Comparison of ENCODE assay signal across 22 cellular contexts in genomic region chr7:102317231-102318059, GRCh38. TPM values are rescaled to one million over a fixed set of nuclear protein-coding genes. Genes with fewer than 3 reads are reported as not detected.
DNase-seq lines count a peak whose midpoint lies in the region; ATAC-seq and TF ChIP-seq lines count a peak whose summit lies in the region.
"Had no signal": no experiment of that assay in that cellular context is flagged by ENCODE, and none has a peak within 500 bp of the region (broad histone marks: within the 10 kb centered on the region; RNA-seq: fewer than 3 reads in every experiment).

No MANE protein-coding gene starts in this region.

- no peaks in the 10 kb centered on the region for H3K27me3 ChIP-seq in DOHH2 (ENCODE audit: control insufficient read depth, low read length)
- no peaks in the 10 kb centered on the region for H3K27me3 ChIP-seq in GM23338 (ENCODE audit: insufficient read depth)
- H3K27me3 ChIP-seq: hepatocyte, right atrium auricular region had no signal

- peaks cover 38% of the 10 kb centered on the region for H3K79me2 ChIP-seq in DOHH2 (ENCODE audit: control insufficient read depth, low read length)
- no peaks in the 10 kb centered on the region for H3K79me2 ChIP-seq in GM23338 (replicated peaks; ENCODE audit: insufficient read depth)
- H3K79me2 ChIP-seq: hepatocyte had no signal

- peak; percentile 75 for TF ChIP-seq CTCF in DOHH2 (IDR thresholded peaks at IDR 0.05; ENCODE audit: low read depth, low read length, poor library complexity, severe bottlenecking)
- TF ChIP-seq CTCF in GM23338 (conservative IDR thresholded peaks at IDR 0.05; ENCODE audit: low read depth in 2 of 2): peak; percentile 15 to 51; a peak in 2 of 4 replicates
- TF ChIP-seq CTCF in RWPE1 (conservative IDR thresholded peaks at IDR 0.05; ENCODE audit: low read depth): no peak

- H3K27ac Mint-ChIP-seq in GM23338: no peak overlapping the region; the same call in 1 of the 2 replicates
- peak overlapping the region; percentile 25 for H3K27ac Mint-ChIP-seq in memory B cell
- H3K27ac Mint-ChIP-seq: activated CD4-positive, alpha-beta T cell treated with anti-CD3 and anti-CD28 coated beads, Interleukin-2, amount 10 ng/mL, durations not matched to agents 24 days and 14 days; activated naive CD4-positive, alpha-beta T cell treated with anti-CD3 and anti-CD28 coated beads, Interleukin-2, amount 50 U/mL, for 24 hours had no signal

- no peak overlapping the region for H3K4me3 ChIP-seq in DOHH2 (ENCODE audit: low read length)
- H3K4me3 ChIP-seq in GM23338: no peak overlapping the region
- H3K4me3 ChIP-seq: hepatocyte, right atrium auricular region had no signal

- H3K9me3 Mint-ChIP-seq in GM23338: no peaks in the 10 kb centered on the region
- no peaks in the 10 kb centered on the region for H3K9me3 Mint-ChIP-seq in memory B cell
- H3K9me3 Mint-ChIP-seq: activated CD4-positive, alpha-beta T cell treated with anti-CD3 and anti-CD28 coated beads, Interleukin-2, amount 10 ng/mL, durations not matched to agents 24 days and 14 days; activated naive CD4-positive, alpha-beta T cell treated with anti-CD3 and anti-CD28 coated beads, Interleukin-2, amount 50 U/mL, for 24 hours had no signal

- peaks cover 89% of the 10 kb centered on the region for H3K36me3 ChIP-seq in DOHH2 (ENCODE audit: control insufficient read depth, low read length)
- H3K36me3 ChIP-seq in GM23338 (ENCODE audit: insufficient read depth): no peaks in the 10 kb centered on the region
- H3K36me3 ChIP-seq: right atrium auricular region had no signal

- CTCF ChIA-PET in RWPE1 (lab: Yijun Ruan, JAX): interaction anchor here (0.5 to 1.0 kb wide), 3 partner anchors 13 to 412 kb away, joined by 3 to 4 read pairs (median 3); no protein-coding TSS in a partner anchor

- DNase-seq in GM23338 (ENCODE audit: low spot score) (peak; percentile 43), RWPE1 (ENCODE audit: low spot score) (no peak), memory B cell (ENCODE audit: low spot score in 2 of 2) (no peak), RKO (ENCODE audit: low spot score) (no peak), dermis blood vessel endothelial cell (no peak), DMS53 (lab: John Stamatoyannopoulos, UW) (no peak)
- DNase-seq: activated CD4-positive, alpha-beta T cell treated with anti-CD3 and anti-CD28 coated beads, Interleukin-2, amount 10 ng/mL, durations not matched to agents 24 days and 14 days; activated T-cell treated with anti-CD3 and anti-CD28 coated beads for 4 hours; Calu3; effector CD8-positive, alpha-beta T cell; kidney glomerular epithelial cell; NCI-H1694; NCI-H345 had no signal

- peak overlapping the region; percentile 13; the same call in 1 of the 2 replicates for H3K4me2 ChIP-seq in DOHH2 (ENCODE audit: low read length)
- H3K4me2 ChIP-seq in GM23338: no peak overlapping the region
- H3K4me2 ChIP-seq: hepatocyte had no signal

- peaks cover 14% of the 10 kb centered on the region; the same call in 2 of the 3 replicates for H3K4me1 Mint-ChIP-seq in GM23338
- H3K4me1 Mint-ChIP-seq in memory B cell: peaks cover 26% of the 10 kb centered on the region
- H3K4me1 Mint-ChIP-seq: activated CD4-positive, alpha-beta T cell treated with anti-CD3 and anti-CD28 coated beads, Interleukin-2, amount 10 ng/mL, durations not matched to agents 24 days and 14 days; activated naive CD4-positive, alpha-beta T cell treated with anti-CD3 and anti-CD28 coated beads, Interleukin-2, amount 50 U/mL, for 24 hours had no signal

- no peaks in the 10 kb centered on the region for H3K9me2 ChIP-seq in DOHH2 (replicated peaks; ENCODE audit: control insufficient read depth, low read length)
- no peaks in the 10 kb centered on the region for H3K9me2 ChIP-seq in GM23338 (ENCODE audit: insufficient read depth)

- H3K36me3 Mint-ChIP-seq in GM23338 (ENCODE audit: low read depth) (peaks cover 16% of the 10 kb centered on the region), memory B cell (peaks cover 31% of the 10 kb centered on the region)
- H3K36me3 Mint-ChIP-seq: activated naive CD4-positive, alpha-beta T cell treated with anti-CD3 and anti-CD28 coated beads, Interleukin-2, amount 50 U/mL, for 24 hours had no signal

- H3K27ac ChIP-seq in DOHH2 (ENCODE audit: low read depth, low read length) (peak overlapping the region; percentile 7; the same call in 1 of the 2 replicates), GM23338 (ENCODE audit: low read depth) (no peak overlapping the region), RWPE1 (peak overlapping the region; percentile 36; the same call in 1 of the 2 replicates)
- H3K27ac ChIP-seq: hepatocyte, HL-60, neutrophil, right atrium auricular region had no signal

- H4K20me1 ChIP-seq in DOHH2 (ENCODE audit: control insufficient read depth, insufficient read depth, low read depth, low read length) (peaks cover 17% of the 10 kb centered on the region), GM23338 (replicated peaks; ENCODE audit: insufficient read depth) (no peaks in the 10 kb centered on the region)

- peaks cover 47% of the 10 kb centered on the region for H3K4me1 ChIP-seq in DOHH2 (ENCODE audit: control insufficient read depth, low read length)
- peaks cover 3% of the 10 kb centered on the region; the same call in 1 of the 2 replicates for H3K4me1 ChIP-seq in GM23338 (ENCODE audit: insufficient read depth)

- H3K4me3 Mint-ChIP-seq in GM23338 (no peak overlapping the region), memory B cell (no peak overlapping the region)
- H3K4me3 Mint-ChIP-seq: activated CD4-positive, alpha-beta T cell treated with anti-CD3 and anti-CD28 coated beads, Interleukin-2, amount 10 ng/mL, durations not matched to agents 24 days and 14 days; activated naive CD4-positive, alpha-beta T cell treated with anti-CD3 and anti-CD28 coated beads, Interleukin-2, amount 50 U/mL, for 24 hours had no signal

- peak; percentile 47 for ATAC-seq in GM23338
- peak; percentile 40 for ATAC-seq in memory B cell (ENCODE audit: low read depth)
- ATAC-seq in GM21825 (IDR thresholded peaks at IDR 0.05; ENCODE audit: unreplicated experiment): no peak

- H3K9me3 ChIP-seq in DOHH2 (ENCODE audit: control insufficient read depth, insufficient read depth, low read length): no peaks in the 10 kb centered on the region
- H3K9me3 ChIP-seq: neutrophil, right atrium auricular region had no signal

- H2AFZ ChIP-seq in GM23338: no peak overlapping the region
- H2AFZ ChIP-seq: hepatocyte had no signal

- H3K27me3 Mint-ChIP-seq in GM23338 (ENCODE audit: insufficient read depth, low read depth, poor library complexity) (peaks cover 16% of the 10 kb centered on the region), memory B cell (no peaks in the 10 kb centered on the region)
- H3K27me3 Mint-ChIP-seq: activated naive CD4-positive, alpha-beta T cell treated with anti-CD3 and anti-CD28 coated beads, Interleukin-2, amount 50 U/mL, for 24 hours had no signal

- POLR2A ChIA-PET in RWPE1 (lab: Yijun Ruan, JAX; ENCODE audit: low non-redundant PET): no interaction called here

- H3F3A ChIP-seq in DOHH2 (ENCODE audit: control insufficient read depth, insufficient read depth) (peaks cover 40% of the 10 kb centered on the region), GM23338 (replicated peaks; ENCODE audit: low read depth) (0 out of 2 replicates have a peak, but pooled peaks cover 3% of the 10 kb centered on the region)

TF ChIP-seq in GM23338, 12 proteins besides CTCF, POLR2A, EP300 and RAD21 (continues in another document):
- no peak for TF ChIP-seq JUNB (IDR thresholded peaks at IDR 0.05; ENCODE audit: unreplicated experiment)
- no peak for TF ChIP-seq EZH2 (IDR thresholded peaks at IDR 0.05; ENCODE audit: low read depth, unreplicated experiment)
- TF ChIP-seq REST (IDR thresholded peaks at IDR 0.05; ENCODE audit: unreplicated experiment): no peak
- TF ChIP-seq ETS1 (IDR thresholded peaks at IDR 0.05): no peak
- no peak for TF ChIP-seq EZH2phosphoT487 (IDR thresholded peaks at IDR 0.05; ENCODE audit: unreplicated experiment)
- TF ChIP-seq ZNF331 (CRISPR knock-in tag; IDR thresholded peaks at IDR 0.05; ENCODE audit: low read depth): no peak

RNA-seq across cellular contexts. Expression of gene SH2B2, which starts 30.8 kb away (rescaled TPM):
- total RNA-seq in GM23338 (2014; rRNA removed; shearing (Covaris generic)): 21.9 and 30.3 TPM in 2 replicates
- polyA plus RNA-seq in GM23338 (2016; fragmentation: Nextera tagmentation; extraction: Ambion mirVana): 5.6 and 8.7 TPM in 2 replicates
- 2.5 and 4.4 TPM in 2 replicates for total RNA-seq in dermis blood vessel endothelial cell

RNA-seq across cellular contexts. Expression of gene SPDYE6, which starts 38.8 kb away (rescaled TPM):
- total RNA-seq in GM23338 (2014; rRNA removed; shearing (Covaris generic)): not detected in 2 replicates
- polyA plus RNA-seq in GM23338 (2016; fragmentation: Nextera tagmentation; extraction: Ambion mirVana): 0.97 TPM in 1 of 2 replicates, not detected in the other
- total RNA-seq in dermis blood vessel endothelial cell: not detected in 2 replicates
- total RNA-seq: activated CD4-positive, alpha-beta T cell treated with anti-CD3 and anti-CD28 coated beads, Interleukin-2, amount 10 ng/mL, durations not matched to agents 24 days and 14 days; bronchial epithelial cell; Calu3; fibroblast of lung; hepatocyte; right atrium auricular region had no signal
- polyA plus RNA-seq: fibroblast of lung had no signal
